In the genomic region with DNA sequence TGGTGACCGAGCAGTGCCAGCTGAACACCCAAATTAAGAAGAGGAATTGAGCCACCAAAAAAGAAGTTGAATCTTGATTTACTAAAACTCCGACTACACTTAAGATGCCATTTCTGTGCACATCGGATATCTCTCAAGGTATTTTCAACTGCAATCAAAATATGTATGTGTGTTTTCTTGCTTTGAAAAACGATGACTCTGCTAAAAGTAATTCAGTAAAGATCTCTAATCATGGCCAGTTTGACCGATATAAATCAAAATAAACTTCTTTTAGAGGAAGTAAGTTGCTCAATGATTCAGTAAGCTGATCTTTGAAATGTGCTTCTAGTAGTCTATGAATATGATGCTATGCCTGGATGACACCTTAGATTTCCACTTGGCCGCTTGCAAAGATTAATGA, we compare ENCODE assay signal across 9 cellular contexts.
"Had no signal": no experiment of that assay in that cellular context is flagged by ENCODE, and none has a peak within 500 bp of the region (broad histone marks: within the 10 kb centered on the region; RNA-seq: fewer than 3 reads in every experiment).

No MANE protein-coding gene starts in this region.

- DNase-seq: GM23248, GOT3, H9, HCEC 1CT, Karpas-422, KBM-7 had no signal

- H3K27ac ChIP-seq: GM23248, KMS-11 had no signal

- H2AFZ ChIP-seq: GM23248 had no signal

- FAIRE-seq: H54, HTR-8/SVneo had no signal

- H3K4me2 ChIP-seq: KMS-11 had no signal

- H3K9ac ChIP-seq: GM23248, KMS-11 had no signal

- H3K4me3 ChIP-seq: GM23248 had no signal
